In the genomic region with DNA sequence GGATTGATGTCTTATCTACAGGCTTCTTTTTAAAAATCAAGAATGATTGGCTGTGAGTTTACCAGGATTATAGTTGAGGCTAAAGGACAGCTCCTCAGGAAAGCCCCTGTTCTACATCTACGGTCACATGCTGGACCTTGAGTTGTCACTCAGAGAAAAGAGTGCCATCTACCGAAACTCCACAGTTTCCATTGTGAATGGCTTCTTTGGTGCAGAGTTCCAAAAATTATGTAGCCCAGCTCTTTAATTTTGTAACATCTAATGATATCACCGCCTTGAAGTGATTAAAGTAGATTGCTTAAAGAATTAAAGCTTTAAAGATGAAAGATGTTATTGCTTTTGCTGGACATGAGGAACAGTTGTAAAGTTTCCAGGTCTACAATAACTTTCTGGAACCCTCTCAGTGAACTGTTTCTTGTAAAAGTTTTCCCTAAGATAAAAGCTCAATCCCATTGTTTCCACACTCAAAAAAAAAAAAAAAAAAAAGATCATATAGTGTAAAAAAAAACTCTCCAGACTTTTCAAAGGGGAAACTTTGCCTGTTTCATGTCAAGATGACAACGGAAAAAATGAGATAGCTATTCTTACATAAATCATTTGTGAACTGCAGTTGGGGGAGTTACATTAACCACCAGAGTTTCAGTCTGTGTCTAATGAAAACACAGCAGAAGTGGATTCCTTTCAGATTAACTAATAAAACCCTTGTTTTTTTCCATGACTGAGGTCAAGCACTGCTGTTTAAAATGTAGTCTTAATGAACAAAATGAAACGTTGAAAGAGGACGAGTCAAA, we compare ENCODE assay signal across 8 cellular contexts. TPM values are rescaled to one million over a fixed set of nuclear protein-coding genes. Genes with fewer than 3 reads are reported as not detected.
DNase-seq lines count a peak whose midpoint lies in the region; ATAC-seq and TF ChIP-seq lines count a peak whose summit lies in the region.

No MANE protein-coding gene starts in this region.

- DNase-seq in GM12865 (ENCODE audit: low read depth) = peak; percentile 44
- DNase-seq in mammary epithelial cell = peak; percentile 12
- no peak for DNase-seq in putamen (ENCODE audit: low spot score)
- DNase-seq in COR-L47 (lab: John Stamatoyannopoulos, UW) = no peak
- DNase-seq in NCI-H526 treated with DMSO at 0.1 percent for 48 hours (lab: John Stamatoyannopoulos, UW) = no peak

- BruUV-seq in mammary epithelial cell (replicated peaks; lab: Mats Ljungman, UMichigan) = no TSS peak

- ATAC-seq in GM21526 (IDR thresholded peaks at IDR 0.05; ENCODE audit: low FRiP score, unreplicated experiment) = peak; percentile 77
- peak; percentile 76 for ATAC-seq in HG03565 (IDR thresholded peaks at IDR 0.05; ENCODE audit: unreplicated experiment)

- no peaks in the 10 kb centered on the region for H4K20me1 ChIP-seq in mammary epithelial cell (ENCODE audit: insufficient read depth, low read length)

- intact Hi-C loops in mammary epithelial cell (cut with micrococcal nuclease) = no loop called here

- in situ Hi-C loops in mammary epithelial cell (cut with MboI; ENCODE audit: low sequenced_read_pairs in 2 of 2) = no loop called here

- H2AFZ ChIP-seq in mammary epithelial cell (ENCODE audit: low read depth, low read length) = no peak overlapping the region

- CTCF ChIA-PET in mammary epithelial cell (lab: Charles Lee; ENCODE audit: low non-redundant PET) = no interaction called here

- H3K27me3 ChIP-seq in mammary epithelial cell (ENCODE audit: insufficient read depth, low read length) (no peaks in the 10 kb centered on the region), muscle layer of colon (ENCODE audit: control insufficient read depth in 1 of 2, insufficient read depth in 2 of 2, low read length in 2 of 2) (no peaks in the 10 kb centered on the region)

- H3K27ac ChIP-seq in mammary epithelial cell (ENCODE audit: insufficient read depth, low read depth, low read length) = no peak overlapping the region
- peak overlapping the region; percentile 75 for H3K27ac ChIP-seq in muscle layer of colon (ENCODE audit: low read depth, low read length)

- no peak overlapping the region for H3K9ac ChIP-seq in mammary epithelial cell (ENCODE audit: insufficient read depth, low read length)
- H3K9ac ChIP-seq in muscle layer of colon (ENCODE audit: low read length) = peak overlapping the region; percentile 55

- H3K4me2 ChIP-seq in mammary epithelial cell (ENCODE audit: insufficient read depth, low read depth, low read length) = no peak overlapping the region

- WGBS in mammary epithelial cell (ENCODE audit: low coverage, missing lambda C conversion rate) = 79% methylated on average over 6 of the region's 6 CpGs

- TF ChIP-seq CTCF in GM12865 (IDR thresholded peaks at IDR 0.05; ENCODE audit: insufficient read depth, low read depth, low read length, missing control alignments) (peak; percentile 24), mammary epithelial cell (conservative IDR thresholded peaks at IDR 0.05 in 1 of 2, IDR thresholded peaks at IDR 0.05 in 1 of 2; ENCODE audit: extremely low read depth in 1 of 2, insufficient read depth in 1 of 2, low read depth in 1 of 2, low read length in 2 of 2) (no peak)

- dilution Hi-C loops in mammary epithelial cell (cut with HindIII; ENCODE audit: low sequenced_read_pairs) = no loop called here

- H3K4me1 ChIP-seq in mammary epithelial cell (ENCODE audit: insufficient read depth, low read length) (no peaks in the 10 kb centered on the region), muscle layer of colon (ENCODE audit: insufficient read depth, low read length) (peaks cover 10% of the 10 kb centered on the region)

- H3K36me3 ChIP-seq in mammary epithelial cell (ENCODE audit: insufficient read depth, low read length) (no peaks in the 10 kb centered on the region), muscle layer of colon (ENCODE audit: insufficient read depth, low read length) (no peaks in the 10 kb centered on the region)

- H3K9me3 ChIP-seq in mammary epithelial cell (replicated peaks; ENCODE audit: insufficient read depth, low read length) (no peaks in the 10 kb centered on the region), muscle layer of colon (ENCODE audit: low read length) (no peaks in the 10 kb centered on the region)

- no peaks in the 10 kb centered on the region for H3K79me2 ChIP-seq in mammary epithelial cell (ENCODE audit: insufficient read depth, low read length)

- H3K4me3 ChIP-seq in GM12865 (ENCODE audit: low read depth, low read length) (no peak overlapping the region), mammary epithelial cell (replicated peaks in 1 of 3; ENCODE audit: insufficient read depth in 1 of 3, low read depth in 2 of 3, low read length in 3 of 3) (no peak overlapping the region), muscle layer of colon (ENCODE audit: low read depth in 1 of 2, low read length in 2 of 2) (peak overlapping the region; percentile 20 to 46)

RNA-seq across cellular contexts. Expression of a gene that starts 4.3 kb away (rescaled TPM):
- total RNA-seq in mammary epithelial cell = 1 to 10 TPM in 1 of 2 donors, not detected in 1; 3.8 TPM
- polyA plus RNA-seq in mammary epithelial cell = 0.03 TPM
- polyA minus RNA-seq in mammary epithelial cell = not detected

Comparison
In these comparisons a context has a peak if more than half of its experiments do, and no peak if none do; other contexts are left out.
1. DNase-seq: peak in GM12865 (single experiment) and mammary epithelial cell (single experiment); none in putamen (single experiment), COR-L47 (single experiment) and NCI-H526 treated with DMSO at 0.1 percent for 48 hours (single experiment).
2. H3K4me3 ChIP-seq: peak in muscle layer of colon (2 of 2); none in GM12865 (single experiment) and mammary epithelial cell (0 of 3).